ENCODE assay signal across 7 cellular contexts in the genomic region with DNA sequence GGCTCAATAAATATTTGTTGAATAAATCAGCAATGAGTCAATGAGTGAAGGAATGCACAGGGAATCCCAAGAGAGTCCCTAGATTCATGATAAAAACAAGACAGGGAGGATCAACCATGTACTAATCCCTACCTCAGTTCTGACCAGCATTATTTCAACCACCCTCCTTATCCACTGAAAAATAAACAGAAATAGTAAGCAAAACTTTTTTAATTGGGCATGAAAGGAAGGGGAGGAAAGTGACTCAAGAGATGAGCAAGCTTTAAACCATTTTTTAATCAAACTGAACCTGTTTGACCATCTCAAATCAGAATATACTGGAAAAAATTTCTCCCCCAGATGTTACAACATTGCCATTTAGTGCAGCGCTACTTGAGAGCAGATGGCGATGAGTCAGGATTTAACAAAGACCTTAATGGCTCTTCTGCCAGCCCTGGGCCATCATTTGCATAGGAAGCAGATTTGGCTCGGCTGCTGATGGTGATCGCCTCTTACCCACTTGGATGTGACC.
DNase-seq lines count a peak whose midpoint lies in the region; ATAC-seq and TF ChIP-seq lines count a peak whose summit lies in the region.

No MANE protein-coding gene starts in this region.

- POLR2A ChIA-PET in HEK293 (lab: Yijun Ruan, JAX) = no interaction called here

- peak; percentile 93 for DNase-seq in NCI-H446 treated with DMSO at 0.1 percent for 48 hours (lab: John Stamatoyannopoulos, UW)
- DNase-seq in epithelial cell of esophagus (ENCODE audit: low read depth) = peak; percentile 92
- peak; percentile 22 for DNase-seq in pons (ENCODE audit: low spot score)
- DNase-seq in NCI-H146 treated with DMSO at 0.1 percent for 48 hours (lab: John Stamatoyannopoulos, UW; ENCODE audit: unreplicated experiment) = no peak
- no peak for DNase-seq in upper lobe of right lung

- intact Hi-C loops in upper lobe of right lung (cut with DNase I) = no loop called here

- H3K9me3 ChIP-seq in HEK293 (ENCODE audit: control insufficient read depth, insufficient read depth, low read depth, low read length) (no peaks in the 10 kb centered on the region), upper lobe of right lung (no peaks in the 10 kb centered on the region)

- CTCF ChIA-PET in HEK293 (lab: Yijun Ruan, JAX) = no interaction called here

- H3K36me3 ChIP-seq in HEK293 (ENCODE audit: control insufficient read depth in 2 of 2, insufficient read depth in 1 of 2, low read length in 2 of 2) = no peaks in the 10 kb centered on the region
- H3K36me3 ChIP-seq in upper lobe of right lung = no peaks in the 10 kb centered on the region

- H3K4me3 ChIP-seq in HEK293 (ENCODE audit: low read depth, low read length) = no peak overlapping the region
- no peak overlapping the region for H3K4me3 ChIP-seq in epithelial cell of esophagus (ENCODE audit: low read length)
- no peak overlapping the region for H3K4me3 ChIP-seq in upper lobe of right lung

- no peaks in the 10 kb centered on the region; the same call in 1 of the 2 replicates for H3K4me1 ChIP-seq in HEK293 (ENCODE audit: control insufficient read depth, insufficient read depth, low read length)
- H3K4me1 ChIP-seq in upper lobe of right lung = no peaks in the 10 kb centered on the region

- ATAC-seq in GM21390 (IDR thresholded peaks at IDR 0.05; ENCODE audit: unreplicated experiment) = no peak
- ATAC-seq in upper lobe of right lung = no peak

- no peak for TF ChIP-seq CTCF in HEK293 (tag by site-specific recombination; IDR thresholded peaks at IDR 0.05)
- no peak for TF ChIP-seq CTCF in epithelial cell of esophagus (IDR thresholded peaks at IDR 0.05; ENCODE audit: insufficient read depth, low read depth, low read length, missing control alignments)
- TF ChIP-seq CTCF in upper lobe of right lung (IDR thresholded peaks at IDR 0.05) = no peak

- no peaks in the 10 kb centered on the region for H3K27me3 ChIP-seq in upper lobe of right lung

- H3K27ac ChIP-seq in HEK293 (ENCODE audit: extremely low read depth, low read depth, low read length) (no peak overlapping the region), upper lobe of right lung (no peak overlapping the region)

TF ChIP-seq in HEK293, 187 proteins besides CTCF, POLR2A, EP300 and RAD21:
- TF ChIP-seq, protein P1, sequence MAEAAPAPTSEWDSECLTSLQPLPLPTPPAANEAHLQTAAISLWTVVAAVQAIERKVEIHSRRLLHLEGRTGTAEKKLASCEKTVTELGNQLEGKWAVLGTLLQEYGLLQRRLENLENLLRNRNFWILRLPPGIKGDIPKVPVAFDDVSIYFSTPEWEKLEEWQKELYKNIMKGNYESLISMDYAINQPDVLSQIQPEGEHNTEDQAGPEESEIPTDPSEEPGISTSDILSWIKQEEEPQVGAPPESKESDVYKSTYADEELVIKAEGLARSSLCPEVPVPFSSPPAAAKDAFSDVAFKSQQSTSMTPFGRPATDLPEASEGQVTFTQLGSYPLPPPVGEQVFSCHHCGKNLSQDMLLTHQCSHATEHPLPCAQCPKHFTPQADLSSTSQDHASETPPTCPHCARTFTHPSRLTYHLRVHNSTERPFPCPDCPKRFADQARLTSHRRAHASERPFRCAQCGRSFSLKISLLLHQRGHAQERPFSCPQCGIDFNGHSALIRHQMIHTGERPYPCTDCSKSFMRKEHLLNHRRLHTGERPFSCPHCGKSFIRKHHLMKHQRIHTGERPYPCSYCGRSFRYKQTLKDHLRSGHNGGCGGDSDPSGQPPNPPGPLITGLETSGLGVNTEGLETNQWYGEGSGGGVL (tag by site-specific recombination; IDR thresholded peaks at IDR 0.05) = 0 out of 2 replicates have a peak, but pooled peaks have one; percentile 9
- TF ChIP-seq ZNF776 (tag by site-specific recombination; IDR thresholded peaks at IDR 0.05; ENCODE audit: borderline replicate concordance) = no peak

Comparison
In these comparisons a context has a peak if more than half of its experiments do, and no peak if none do; other contexts are left out.
1. DNase-seq: peak in NCI-H446 treated with DMSO at 0.1 percent for 48 hours (single experiment), epithelial cell of esophagus (single experiment) and pons (single experiment); none in NCI-H146 treated with DMSO at 0.1 percent for 48 hours (single experiment) and upper lobe of right lung (single experiment).